1 cellular context compared by ENCODE assay signal in the genomic region with DNA sequence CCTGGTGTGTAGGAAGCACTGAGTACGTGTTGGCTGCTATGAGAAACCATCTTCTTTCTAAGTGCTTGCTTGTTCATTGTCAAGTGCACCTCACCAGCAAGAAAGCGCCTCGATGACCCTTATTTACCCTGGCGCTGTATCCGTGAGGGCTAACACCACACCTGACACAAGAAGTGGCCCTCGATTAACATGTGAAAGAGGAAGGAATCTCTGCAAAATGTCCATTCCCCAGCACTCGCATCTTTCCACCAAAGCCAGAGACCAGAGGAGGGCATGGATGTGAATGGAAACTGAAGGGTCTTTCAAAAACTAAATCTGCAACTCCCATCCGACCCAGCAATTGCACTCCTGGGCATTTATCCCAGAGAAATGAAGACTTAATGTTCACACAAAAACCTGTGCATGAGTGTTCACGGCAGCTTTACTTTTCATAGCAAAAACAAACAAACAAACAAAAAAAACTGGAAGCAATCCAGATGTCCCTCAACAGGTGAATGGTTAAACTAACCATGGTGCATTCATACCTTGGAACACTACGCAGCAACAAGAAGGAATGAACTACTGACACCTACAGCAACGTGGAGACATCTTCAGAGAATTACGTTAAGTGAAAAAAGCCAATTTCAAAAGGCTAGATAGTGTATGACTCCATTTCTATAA.
TF ChIP-seq lines count a peak whose summit lies in the region.

No MANE protein-coding gene starts in this region.

TF ChIP-seq in GM23338, 12 proteins besides CTCF, POLR2A, EP300 and RAD21 (continued from another document):
- TF ChIP-seq, protein P1, sequence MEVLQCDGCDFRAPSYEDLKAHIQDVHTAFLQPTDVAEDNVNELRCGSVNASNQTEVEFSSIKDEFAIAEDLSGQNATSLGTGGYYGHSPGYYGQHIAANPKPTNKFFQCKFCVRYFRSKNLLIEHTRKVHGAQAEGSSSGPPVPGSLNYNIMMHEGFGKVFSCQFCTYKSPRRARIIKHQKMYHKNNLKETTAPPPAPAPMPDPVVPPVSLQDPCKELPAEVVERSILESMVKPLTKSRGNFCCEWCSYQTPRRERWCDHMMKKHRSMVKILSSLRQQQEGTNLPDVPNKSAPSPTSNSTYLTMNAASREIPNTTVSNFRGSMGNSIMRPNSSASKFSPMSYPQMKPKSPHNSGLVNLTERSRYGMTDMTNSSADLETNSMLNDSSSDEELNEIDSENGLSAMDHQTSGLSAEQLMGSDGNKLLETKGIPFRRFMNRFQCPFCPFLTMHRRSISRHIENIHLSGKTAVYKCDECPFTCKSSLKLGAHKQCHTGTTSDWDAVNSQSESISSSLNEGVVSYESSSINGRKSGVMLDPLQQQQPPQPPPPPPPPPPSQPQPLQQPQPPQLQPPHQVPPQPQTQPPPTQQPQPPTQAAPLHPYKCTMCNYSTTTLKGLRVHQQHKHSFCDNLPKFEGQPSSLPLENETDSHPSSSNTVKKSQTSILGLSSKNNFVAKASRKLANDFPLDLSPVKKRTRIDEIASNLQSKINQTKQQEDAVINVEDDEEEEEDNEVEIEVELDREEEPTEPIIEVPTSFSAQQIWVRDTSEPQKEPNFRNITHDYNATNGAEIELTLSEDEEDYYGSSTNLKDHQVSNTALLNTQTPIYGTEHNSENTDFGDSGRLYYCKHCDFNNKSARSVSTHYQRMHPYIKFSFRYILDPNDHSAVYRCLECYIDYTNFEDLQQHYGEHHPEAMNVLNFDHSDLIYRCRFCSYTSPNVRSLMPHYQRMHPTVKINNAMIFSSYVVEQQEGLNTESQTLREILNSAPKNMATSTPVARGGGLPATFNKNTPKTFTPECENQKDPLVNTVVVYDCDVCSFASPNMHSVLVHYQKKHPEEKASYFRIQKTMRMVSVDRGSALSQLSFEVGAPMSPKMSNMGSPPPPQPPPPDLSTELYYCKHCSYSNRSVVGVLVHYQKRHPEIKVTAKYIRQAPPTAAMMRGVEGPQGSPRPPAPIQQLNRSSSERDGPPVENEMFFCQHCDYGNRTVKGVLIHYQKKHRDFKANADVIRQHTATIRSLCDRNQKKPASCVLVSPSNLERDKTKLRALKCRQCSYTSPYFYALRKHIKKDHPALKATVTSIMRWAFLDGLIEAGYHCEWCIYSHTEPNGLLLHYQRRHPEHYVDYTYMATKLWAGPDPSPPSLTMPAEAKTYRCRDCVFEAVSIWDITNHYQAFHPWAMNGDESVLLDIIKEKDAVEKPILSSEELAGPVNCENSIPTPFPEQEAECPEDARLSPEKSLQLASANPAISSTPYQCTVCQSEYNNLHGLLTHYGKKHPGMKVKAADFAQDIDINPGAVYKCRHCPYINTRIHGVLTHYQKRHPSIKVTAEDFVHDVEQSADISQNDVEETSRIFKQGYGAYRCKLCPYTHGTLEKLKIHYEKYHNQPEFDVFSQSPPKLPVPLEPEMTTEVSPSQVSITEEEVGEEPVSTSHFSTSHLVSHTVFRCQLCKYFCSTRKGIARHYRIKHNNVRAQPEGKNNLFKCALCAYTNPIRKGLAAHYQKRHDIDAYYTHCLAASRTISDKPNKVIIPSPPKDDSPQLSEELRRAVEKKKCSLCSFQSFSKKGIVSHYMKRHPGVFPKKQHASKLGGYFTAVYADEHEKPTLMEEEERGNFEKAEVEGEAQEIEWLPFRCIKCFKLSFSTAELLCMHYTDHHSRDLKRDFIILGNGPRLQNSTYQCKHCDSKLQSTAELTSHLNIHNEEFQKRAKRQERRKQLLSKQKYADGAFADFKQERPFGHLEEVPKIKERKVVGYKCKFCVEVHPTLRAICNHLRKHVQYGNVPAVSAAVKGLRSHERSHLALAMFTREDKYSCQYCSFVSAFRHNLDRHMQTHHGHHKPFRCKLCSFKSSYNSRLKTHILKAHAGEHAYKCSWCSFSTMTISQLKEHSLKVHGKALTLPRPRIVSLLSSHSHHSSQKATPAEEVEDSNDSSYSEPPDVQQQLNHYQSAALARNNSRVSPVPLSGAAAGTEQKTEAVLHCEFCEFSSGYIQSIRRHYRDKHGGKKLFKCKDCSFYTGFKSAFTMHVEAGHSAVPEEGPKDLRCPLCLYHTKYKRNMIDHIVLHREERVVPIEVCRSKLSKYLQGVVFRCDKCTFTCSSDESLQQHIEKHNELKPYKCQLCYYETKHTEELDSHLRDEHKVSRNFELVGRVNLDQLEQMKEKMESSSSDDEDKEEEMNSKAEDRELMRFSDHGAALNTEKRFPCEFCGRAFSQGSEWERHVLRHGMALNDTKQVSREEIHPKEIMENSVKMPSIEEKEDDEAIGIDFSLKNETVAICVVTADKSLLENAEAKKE (CRISPR knock-in tag; IDR thresholded peaks at IDR 0.05), result no peak
